In the genomic region with DNA sequence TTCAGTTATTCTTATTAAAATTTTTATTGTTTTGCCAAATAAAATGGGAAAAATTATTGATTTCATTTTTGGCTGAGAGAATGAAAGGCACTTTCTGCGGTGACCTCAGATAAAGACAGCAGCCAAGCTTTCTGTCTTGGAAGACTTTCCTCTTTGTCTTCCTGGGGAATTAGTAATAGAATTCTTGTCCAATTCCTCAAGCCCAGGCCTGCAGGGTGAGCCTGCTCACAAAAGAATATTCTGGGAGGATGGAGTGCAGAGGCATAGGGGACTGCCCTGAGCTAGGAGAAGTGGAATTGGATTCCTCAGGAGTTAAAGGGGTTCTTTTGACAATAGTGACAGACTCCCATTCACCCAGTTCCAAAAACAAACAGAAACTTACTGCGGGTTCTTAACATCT, we compare ENCODE assay signal across 1 cellular context.
TF ChIP-seq lines count a peak whose summit lies in the region.

No MANE protein-coding gene starts in this region.

TF ChIP-seq in SK-N-SH treated with all-trans-retinoic acid at 6 μM for 48 hours, 23 proteins besides CTCF, POLR2A, EP300 and RAD21 (continued from another document):
- TF ChIP-seq PATZ1 (CRISPR knock-in tag; IDR thresholded peaks at IDR 0.05; ENCODE audit: borderline replicate concordance) (no peak), ISL1 (CRISPR knock-in tag; IDR thresholded peaks at IDR 0.05) (no peak), PPARA (CRISPR knock-in tag; IDR thresholded peaks at IDR 0.05; ENCODE audit: borderline replicate concordance) (no peak), CSDC2 (CRISPR knock-in tag; IDR thresholded peaks at IDR 0.05) (no peak), ZNF8 (CRISPR knock-in tag; IDR thresholded peaks at IDR 0.05) (no peak), RARB (CRISPR knock-in tag; IDR thresholded peaks at IDR 0.05) (no peak), ARNTL (CRISPR knock-in tag; IDR thresholded peaks at IDR 0.05; ENCODE audit: borderline replicate concordance, low read depth) (no peak), OSR1 (CRISPR knock-in tag; IDR thresholded peaks at IDR 0.05) (no peak), ZFP3 (CRISPR knock-in tag; IDR thresholded peaks at IDR 0.05) (no peak), GLIS3 (CRISPR knock-in tag; IDR thresholded peaks at IDR 0.05) (no peak), ZC3H10 (CRISPR knock-in tag; IDR thresholded peaks at IDR 0.05) (no peak), BACH2 (CRISPR knock-in tag; IDR thresholded peaks at IDR 0.05; ENCODE audit: borderline replicate concordance) (no peak), POU6F1 (CRISPR knock-in tag; IDR thresholded peaks at IDR 0.05; ENCODE audit: borderline replicate concordance, low read depth) (no peak)
- TF ChIP-seq, protein P1, sequence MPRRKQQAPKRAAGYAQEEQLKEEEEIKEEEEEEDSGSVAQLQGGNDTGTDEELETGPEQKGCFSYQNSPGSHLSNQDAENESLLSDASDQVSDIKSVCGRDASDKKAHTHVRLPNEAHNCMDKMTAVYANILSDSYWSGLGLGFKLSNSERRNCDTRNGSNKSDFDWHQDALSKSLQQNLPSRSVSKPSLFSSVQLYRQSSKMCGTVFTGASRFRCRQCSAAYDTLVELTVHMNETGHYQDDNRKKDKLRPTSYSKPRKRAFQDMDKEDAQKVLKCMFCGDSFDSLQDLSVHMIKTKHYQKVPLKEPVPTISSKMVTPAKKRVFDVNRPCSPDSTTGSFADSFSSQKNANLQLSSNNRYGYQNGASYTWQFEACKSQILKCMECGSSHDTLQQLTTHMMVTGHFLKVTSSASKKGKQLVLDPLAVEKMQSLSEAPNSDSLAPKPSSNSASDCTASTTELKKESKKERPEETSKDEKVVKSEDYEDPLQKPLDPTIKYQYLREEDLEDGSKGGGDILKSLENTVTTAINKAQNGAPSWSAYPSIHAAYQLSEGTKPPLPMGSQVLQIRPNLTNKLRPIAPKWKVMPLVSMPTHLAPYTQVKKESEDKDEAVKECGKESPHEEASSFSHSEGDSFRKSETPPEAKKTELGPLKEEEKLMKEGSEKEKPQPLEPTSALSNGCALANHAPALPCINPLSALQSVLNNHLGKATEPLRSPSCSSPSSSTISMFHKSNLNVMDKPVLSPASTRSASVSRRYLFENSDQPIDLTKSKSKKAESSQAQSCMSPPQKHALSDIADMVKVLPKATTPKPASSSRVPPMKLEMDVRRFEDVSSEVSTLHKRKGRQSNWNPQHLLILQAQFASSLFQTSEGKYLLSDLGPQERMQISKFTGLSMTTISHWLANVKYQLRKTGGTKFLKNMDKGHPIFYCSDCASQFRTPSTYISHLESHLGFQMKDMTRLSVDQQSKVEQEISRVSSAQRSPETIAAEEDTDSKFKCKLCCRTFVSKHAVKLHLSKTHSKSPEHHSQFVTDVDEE (CRISPR knock-in tag; IDR thresholded peaks at IDR 0.05), result no peak
- TF ChIP-seq, protein P2, sequence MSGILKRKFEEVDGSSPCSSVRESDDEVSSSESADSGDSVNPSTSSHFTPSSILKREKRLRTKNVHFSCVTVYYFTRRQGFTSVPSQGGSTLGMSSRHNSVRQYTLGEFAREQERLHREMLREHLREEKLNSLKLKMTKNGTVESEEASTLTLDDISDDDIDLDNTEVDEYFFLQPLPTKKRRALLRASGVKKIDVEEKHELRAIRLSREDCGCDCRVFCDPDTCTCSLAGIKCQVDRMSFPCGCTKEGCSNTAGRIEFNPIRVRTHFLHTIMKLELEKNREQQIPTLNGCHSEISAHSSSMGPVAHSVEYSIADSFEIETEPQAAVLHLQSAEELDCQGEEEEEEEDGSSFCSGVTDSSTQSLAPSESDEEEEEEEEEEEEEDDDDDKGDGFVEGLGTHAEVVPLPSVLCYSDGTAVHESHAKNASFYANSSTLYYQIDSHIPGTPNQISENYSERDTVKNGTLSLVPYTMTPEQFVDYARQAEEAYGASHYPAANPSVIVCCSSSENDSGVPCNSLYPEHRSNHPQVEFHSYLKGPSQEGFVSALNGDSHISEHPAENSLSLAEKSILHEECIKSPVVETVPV (CRISPR knock-in tag; IDR thresholded peaks at IDR 0.05), result no peak
- TF ChIP-seq, protein P3, sequence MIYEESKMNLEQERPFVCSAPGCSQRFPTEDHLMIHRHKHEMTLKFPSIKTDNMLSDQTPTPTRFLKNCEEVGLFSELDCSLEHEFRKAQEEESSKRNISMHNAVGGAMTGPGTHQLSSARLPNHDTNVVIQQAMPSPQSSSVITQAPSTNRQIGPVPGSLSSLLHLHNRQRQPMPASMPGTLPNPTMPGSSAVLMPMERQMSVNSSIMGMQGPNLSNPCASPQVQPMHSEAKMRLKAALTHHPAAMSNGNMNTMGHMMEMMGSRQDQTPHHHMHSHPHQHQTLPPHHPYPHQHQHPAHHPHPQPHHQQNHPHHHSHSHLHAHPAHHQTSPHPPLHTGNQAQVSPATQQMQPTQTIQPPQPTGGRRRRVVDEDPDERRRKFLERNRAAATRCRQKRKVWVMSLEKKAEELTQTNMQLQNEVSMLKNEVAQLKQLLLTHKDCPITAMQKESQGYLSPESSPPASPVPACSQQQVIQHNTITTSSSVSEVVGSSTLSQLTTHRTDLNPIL (CRISPR knock-in tag; IDR thresholded peaks at IDR 0.05; ENCODE audit: low read depth), result no peak
